Comparison of ENCODE assay signal across 22 cellular contexts in the genomic region with DNA sequence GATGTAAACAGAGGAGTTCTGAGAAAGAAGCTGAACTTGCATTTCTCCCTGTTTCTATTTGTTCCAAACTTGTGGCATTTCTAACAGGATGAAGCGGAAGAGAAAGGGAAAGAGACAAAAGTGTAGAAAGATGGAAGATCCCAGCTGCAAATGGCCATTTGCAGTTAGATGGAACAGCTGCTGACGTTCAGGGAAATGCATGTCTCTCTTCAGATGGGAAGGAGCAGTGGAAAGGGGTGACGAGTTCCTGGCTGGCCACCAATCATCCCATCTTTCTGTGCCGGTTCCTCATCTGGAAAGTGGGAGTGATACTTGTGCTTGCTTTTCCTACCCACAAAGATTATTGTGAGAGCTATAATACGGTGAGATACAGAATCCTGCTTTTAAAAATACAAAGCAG. TPM values are rescaled to one million over a fixed set of nuclear protein-coding genes. Genes with fewer than 3 reads are reported as not detected.
DNase-seq lines count a peak whose midpoint lies in the region; ATAC-seq and TF ChIP-seq lines count a peak whose summit lies in the region.
"Had no signal": no experiment of that assay in that cellular context is flagged by ENCODE, and none has a peak within 500 bp of the region (broad histone marks: within the 10 kb centered on the region; RNA-seq: fewer than 3 reads in every experiment).

No MANE protein-coding gene starts in this region.

- H3K4me3 ChIP-seq in ascending aorta (no peak overlapping the region), right atrium auricular region (no peak overlapping the region), rectal smooth muscle tissue (ENCODE audit: low read length) (no peak overlapping the region), transverse colon (no peak overlapping the region)
- H3K4me3 ChIP-seq: mucosa of descending colon, ovary, skin epidermis had no signal

- H3K9ac ChIP-seq in rectal smooth muscle tissue (ENCODE audit: low read length) = no peak overlapping the region

- no peak for TF ChIP-seq CTCF in ascending aorta (IDR thresholded peaks at IDR 0.05)
- no peak for TF ChIP-seq CTCF in right atrium auricular region (IDR thresholded peaks at IDR 0.05)
- no peak for TF ChIP-seq CTCF in transverse colon (IDR thresholded peaks at IDR 0.05)
- no peak for TF ChIP-seq CTCF in omental fat pad (IDR thresholded peaks at IDR 0.05)

- intact Hi-C loops in ascending aorta (cut with DNase I) (loop anchor here (2.0 to 5.0 kb wide), 3 partner anchors 178 to 328 kb away; partner anchors contain the start of gene FBXO7), transverse colon (cut with DNase I; ENCODE audit: low total_unique reads) (no loop called here)

- no peak for TF ChIP-seq EP300 in transverse colon (IDR thresholded peaks at IDR 0.05; ENCODE audit: low read depth)

- no peak for TF ChIP-seq POLR2A in transverse colon (IDR thresholded peaks at IDR 0.05)

- in situ Hi-C loops in transverse colon (cut with MboI; ENCODE audit: low pct_ligation_motif_present in 1 of 4, low pct_unique_long_range_greater_than_20kb in 1 of 4, low sequenced_read_pairs in 3 of 4) = no loop called here

- H3K4me1 ChIP-seq in ascending aorta (peaks cover 0 to 9% of the 10 kb centered on the region in 2 donors), right atrium auricular region (peaks cover 0 to 35% of the 10 kb centered on the region in 2 donors), rectal smooth muscle tissue (ENCODE audit: control insufficient read depth, insufficient read depth, low read length) (peaks cover 22% of the 10 kb centered on the region), transverse colon (peaks cover 7 to 31% (median 9%) of the 10 kb centered on the region in 4 donors)

- DNase-seq in ascending aorta (ENCODE audit: low spot score in 2 of 2) (no peak), right atrium auricular region (ENCODE audit: low spot score) (no peak), transverse colon (no peak), omental fat pad (ENCODE audit: low spot score) (no peak), T-helper 9 cell (no peak), DMS114 treated with DMSO at 0.1 percent for 48 hours (lab: John Stamatoyannopoulos, UW; ENCODE audit: unreplicated experiment) (no peak)
- DNase-seq: activated CD4-positive, alpha-beta T cell treated with anti-CD3 and anti-CD28 coated beads for 4 hours; activated naive CD8-positive, alpha-beta T cell treated with anti-CD3 and anti-CD28 coated beads, Interleukin-2, amount 10 ng/mL, durations not matched to agents 7 days and 5 days; AML-193; brain microvascular endothelial cell; left colon; mucosa of descending colon; NCI-H1092 treated with DMSO at 0.1 percent for 48 hours; NCI-H2081 treated with DMSO at 0.1 percent for 48 hours; NCI-H510A; ovary; RPMI8226; stimulated activated CD4-positive, alpha-beta T cell treated with anti-CD3 and anti-CD28 coated beads, Interleukin-4, amount 100 ng/mL, for 4 hours had no signal

- no peaks in the 10 kb centered on the region for H3K36me3 ChIP-seq in ascending aorta
- H3K36me3 ChIP-seq in right atrium auricular region = peaks cover 21% of the 10 kb centered on the region
- H3K36me3 ChIP-seq in rectal smooth muscle tissue (ENCODE audit: control insufficient read depth, insufficient read depth, low read length) = no peaks in the 10 kb centered on the region
- H3K36me3 ChIP-seq in transverse colon = no peaks in the 10 kb centered on the region
- H3K36me3 ChIP-seq: ovary had no signal

- ATAC-seq in omental fat pad (ENCODE audit: low FRiP score) (no peak), HG03196 (IDR thresholded peaks at IDR 0.05; ENCODE audit: unreplicated experiment) (no peak)
- ATAC-seq: GM23338, left colon, mucosa of descending colon had no signal

- H3K9me3 ChIP-seq in ascending aorta = no peaks in the 10 kb centered on the region
- no peaks in the 10 kb centered on the region for H3K9me3 ChIP-seq in right atrium auricular region
- H3K9me3 ChIP-seq in transverse colon = no peaks in the 10 kb centered on the region
- H3K9me3 ChIP-seq: mucosa of descending colon, ovary had no signal

- 57 to 64% methylated on average over 5 of the region's 5 CpGs for WGBS in transverse colon (ENCODE audit: low coverage in 1 of 2), 2 donors

- H3K27ac ChIP-seq in ascending aorta = peak overlapping the region; percentile 75 to 77
- peak overlapping the region; percentile 92 to 97 for H3K27ac ChIP-seq in right atrium auricular region
- H3K27ac ChIP-seq in rectal smooth muscle tissue (ENCODE audit: low read depth, low read length) = peak overlapping the region; percentile 98
- peak overlapping the region; percentile 75 to 93 (median 85) for H3K27ac ChIP-seq in transverse colon
- H3K27ac ChIP-seq: brain microvascular endothelial cell had no signal

- H3K27me3 ChIP-seq in ascending aorta = no peaks in the 10 kb centered on the region
- no peaks in the 10 kb centered on the region for H3K27me3 ChIP-seq in right atrium auricular region
- no peaks in the 10 kb centered on the region for H3K27me3 ChIP-seq in rectal smooth muscle tissue (ENCODE audit: control insufficient read depth, insufficient read depth, low read length)
- peaks cover 43% of the 10 kb centered on the region for H3K27me3 ChIP-seq in transverse colon
- H3K27me3 ChIP-seq: brain microvascular endothelial cell, ovary had no signal

RNA-seq across cellular contexts. Expression of gene TIMP3, which starts 1.3 kb away (rescaled TPM):
- total RNA-seq in ascending aorta = 394 TPM
- 100 to 1,000 TPM; 625 to 711 TPM for total RNA-seq in right atrium auricular region
- 100 to 1,000 TPM in 1 of 4 donors, 10 to 100 TPM in 3; 49.7 to 158 (median 62.4) TPM for total RNA-seq in transverse colon
- 1,000 to 10,000 TPM in 1 of 4 donors, 100 to 1,000 TPM in 3; 561 to 1,580 (median 897) TPM for total RNA-seq in omental fat pad
